In genomic region chr16:30068750-30069574, GRCh38 we compare ENCODE assay signal across 8 cellular contexts. TPM values are rescaled to one million over a fixed set of nuclear protein-coding genes. Genes with fewer than 3 reads are reported as not detected.
DNase-seq lines count a peak whose midpoint lies in the region; ATAC-seq and TF ChIP-seq lines count a peak whose summit lies in the region.

No MANE protein-coding gene starts in this region.

- TF ChIP-seq POLR2A in esophagus muscularis mucosa (IDR thresholded peaks at IDR 0.05; ENCODE audit: low read depth), result no peak

- H3K4me1 ChIP-seq in esophagus muscularis mucosa, result peaks cover 40 to 61% (median 56%) of the 10 kb centered on the region in 4 donors

- in situ Hi-C loops in ACHN (cut with HindIII; ENCODE audit: low pct_ligation_motif_present, low pct_unique_long_range_greater_than_20kb, low sequenced_read_pairs), result no loop called here

- TF ChIP-seq CTCF in esophagus muscularis mucosa (IDR thresholded peaks at IDR 0.05), result peak in 1 of 3 experiments; percentile 45

- intact Hi-C loops in esophagus muscularis mucosa (cut with DNase I), result no loop called here

- H3K27ac ChIP-seq in esophagus muscularis mucosa (replicated peaks in 1 of 4), result peak overlapping the region; percentile 98 to 100 (median 99)

- DNase-seq in ACHN (peak; percentile 64), HT-29 (ENCODE audit: low spot score) (peak; percentile 52), esophagus muscularis mucosa (ENCODE audit: extremely low spot score) (no peak), OCI-M2 (lab: John Stamatoyannopoulos, UW; ENCODE audit: unreplicated experiment) (no peak)
- peak; percentile 76 for DNase-seq in activated CD8-positive, alpha-beta memory T cell treated with anti-CD3 and anti-CD28 coated beads, Interleukin-2, amount 50 U/mL, for 48 hours
- DNase-seq in stimulated activated CD4-positive, alpha-beta T cell treated with anti-CD3 and anti-CD28 coated beads, Interleukin-2, amount 100 ng/mL, for 24 hours, result peak; percentile 58

- H3K9me3 ChIP-seq in esophagus muscularis mucosa, result no peaks in the 10 kb centered on the region

- H3K27me3 ChIP-seq in esophagus muscularis mucosa, result no peaks in the 10 kb centered on the region

- no peak for TF ChIP-seq EP300 in esophagus muscularis mucosa (IDR thresholded peaks at IDR 0.05)

- peak overlapping the region in 3 of 4 donors; percentile 24 to 99 (median 30) for H3K4me3 ChIP-seq in esophagus muscularis mucosa

- WGBS in esophagus muscularis mucosa, result 71% methylated on average over 14 of the region's 17 CpGs

- ATAC-seq in HG03025 (IDR thresholded peaks at IDR 0.05; ENCODE audit: low FRiP score, unreplicated experiment) (no peak), HG03045 (IDR thresholded peaks at IDR 0.05; ENCODE audit: unreplicated experiment) (no peak)

- H3K36me3 ChIP-seq in esophagus muscularis mucosa, result peaks cover 55 to 73% (median 68%) of the 10 kb centered on the region in 4 donors

RNA-seq across cellular contexts. Expression of gene ALDOA, which starts 3.4 kb away (rescaled TPM):
- total RNA-seq in HT-29 (2014; rRNA removed; shearing (Covaris generic)), result 1,983 and 2,051 TPM in 2 replicates
- total RNA-seq in esophagus muscularis mucosa, result 1,000 to 10,000 TPM; 1,300 to 1,765 (median 1,454) TPM

RNA-seq across cellular contexts. Expression of gene PPP4C, which starts 6.8 kb away (rescaled TPM):
- total RNA-seq in HT-29 (2014; rRNA removed; shearing (Covaris generic)), result 215 and 226 TPM in 2 replicates
- total RNA-seq in esophagus muscularis mucosa, result 10 to 100 TPM; 43.6 to 61.3 (median 51.5) TPM

RNA-seq across cellular contexts. Expression of gene TBX6, which starts 22.8 kb away (rescaled TPM):
- 2.5 and 3.5 TPM in 2 replicates for total RNA-seq in HT-29 (2014; rRNA removed; shearing (Covaris generic))
- total RNA-seq in esophagus muscularis mucosa, result 1 to 10 TPM in 1 of 4 donors, under 1 TPM in 3; 0.42 to 1.3 (median 0.67) TPM

RNA-seq across cellular contexts. Expression of gene YPEL3, which starts 27.1 kb away (rescaled TPM):
- 14.3 and 16.2 TPM in 2 replicates for total RNA-seq in HT-29 (2014; rRNA removed; shearing (Covaris generic))
- total RNA-seq in esophagus muscularis mucosa, result 100 to 1,000 TPM in 3 of 4 donors, 10 to 100 TPM in 1; 72.7 to 222 (median 154) TPM

RNA-seq across cellular contexts. Expression of gene TLCD3B, which starts 37.9 kb away (rescaled TPM):
- 0.79 TPM in 1 of 2 replicates, not detected in the other for total RNA-seq in HT-29 (2014; rRNA removed; shearing (Covaris generic))
- under 1 TPM in 1 of 4 donors, not detected in 3; 0.23 TPM for total RNA-seq in esophagus muscularis mucosa

Comparison
In these comparisons a context has a peak if more than half of its experiments do, and no peak if none do; other contexts are left out.
1. DNase-seq: peak in ACHN (single experiment), HT-29 (single experiment), activated CD8-positive, alpha-beta memory T cell treated with anti-CD3 and anti-CD28 coated beads, Interleukin-2, amount 50 U/mL, for 48 hours (single experiment) and stimulated activated CD4-positive, alpha-beta T cell treated with anti-CD3 and anti-CD28 coated beads, Interleukin-2, amount 100 ng/mL, for 24 hours (2 of 2); none in esophagus muscularis mucosa (single experiment) and OCI-M2 (single experiment).